In genomic region chr20:5353624-5354496, GRCh38 we compare ENCODE assay signal across 1 cellular context.
TF ChIP-seq lines count a peak whose summit lies in the region.

No MANE protein-coding gene starts in this region.

TF ChIP-seq in PFSK-1, 5 proteins besides CTCF, POLR2A, EP300 and RAD21 (continued from another document):
- TF ChIP-seq, protein P1, sequence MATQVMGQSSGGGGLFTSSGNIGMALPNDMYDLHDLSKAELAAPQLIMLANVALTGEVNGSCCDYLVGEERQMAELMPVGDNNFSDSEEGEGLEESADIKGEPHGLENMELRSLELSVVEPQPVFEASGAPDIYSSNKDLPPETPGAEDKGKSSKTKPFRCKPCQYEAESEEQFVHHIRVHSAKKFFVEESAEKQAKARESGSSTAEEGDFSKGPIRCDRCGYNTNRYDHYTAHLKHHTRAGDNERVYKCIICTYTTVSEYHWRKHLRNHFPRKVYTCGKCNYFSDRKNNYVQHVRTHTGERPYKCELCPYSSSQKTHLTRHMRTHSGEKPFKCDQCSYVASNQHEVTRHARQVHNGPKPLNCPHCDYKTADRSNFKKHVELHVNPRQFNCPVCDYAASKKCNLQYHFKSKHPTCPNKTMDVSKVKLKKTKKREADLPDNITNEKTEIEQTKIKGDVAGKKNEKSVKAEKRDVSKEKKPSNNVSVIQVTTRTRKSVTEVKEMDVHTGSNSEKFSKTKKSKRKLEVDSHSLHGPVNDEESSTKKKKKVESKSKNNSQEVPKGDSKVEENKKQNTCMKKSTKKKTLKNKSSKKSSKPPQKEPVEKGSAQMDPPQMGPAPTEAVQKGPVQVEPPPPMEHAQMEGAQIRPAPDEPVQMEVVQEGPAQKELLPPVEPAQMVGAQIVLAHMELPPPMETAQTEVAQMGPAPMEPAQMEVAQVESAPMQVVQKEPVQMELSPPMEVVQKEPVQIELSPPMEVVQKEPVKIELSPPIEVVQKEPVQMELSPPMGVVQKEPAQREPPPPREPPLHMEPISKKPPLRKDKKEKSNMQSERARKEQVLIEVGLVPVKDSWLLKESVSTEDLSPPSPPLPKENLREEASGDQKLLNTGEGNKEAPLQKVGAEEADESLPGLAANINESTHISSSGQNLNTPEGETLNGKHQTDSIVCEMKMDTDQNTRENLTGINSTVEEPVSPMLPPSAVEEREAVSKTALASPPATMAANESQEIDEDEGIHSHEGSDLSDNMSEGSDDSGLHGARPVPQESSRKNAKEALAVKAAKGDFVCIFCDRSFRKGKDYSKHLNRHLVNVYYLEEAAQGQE (IDR thresholded peaks at IDR 0.05; ENCODE audit: insufficient read depth in 1 of 2, low read depth in 2 of 2, low read length in 2 of 2), result no peak
- TF ChIP-seq TAF1 (IDR thresholded peaks at IDR 0.05; ENCODE audit: borderline replicate concordance, insufficient read depth, low read length) (peak; percentile 15; the same call in 1 of the 2 replicates), SIN3A (IDR thresholded peaks at IDR 0.05; ENCODE audit: borderline replicate concordance, insufficient read depth, low read length) (no peak), FOXP2 (optimal IDR thresholded peaks at IDR 0.05; ENCODE audit: borderline replicate concordance, extremely low read depth, extremely low read length, insufficient read depth) (no peak)
